In genomic region chr7:151123485-151124204, GRCh38 we compare ENCODE assay signal across 1 cellular context.
TF ChIP-seq lines count a peak whose summit lies in the region.

No MANE protein-coding gene starts in this region.

TF ChIP-seq in K562, 482 proteins besides CTCF, POLR2A, EP300 and RAD21 (continued from another document):
- TF ChIP-seq ATF2 (CRISPR knock-in tag; IDR thresholded peaks at IDR 0.05) (no peak), ATF4 (CRISPR knock-in tag; IDR thresholded peaks at IDR 0.05) (no peak), ESRRA (IDR thresholded peaks at IDR 0.05; ENCODE audit: borderline replicate concordance, low read depth) (0 out of 2 replicates have a peak, but pooled peaks have one; percentile 48), ZBTB33 (CRISPR knock-in tag; IDR thresholded peaks at IDR 0.05) (peak; percentile 98), ZC3H11A (IDR thresholded peaks at IDR 0.05; ENCODE audit: low read depth, low read length) (no peak), BRD4 (IDR thresholded peaks at IDR 0.05) (no peak), RBM22 (IDR thresholded peaks at IDR 0.05; ENCODE audit: low read depth, low read length, poor library complexity, severe bottlenecking) (peak; percentile 10), BCOR (IDR thresholded peaks at IDR 0.05) (peak; percentile 8; the same call in 1 of the 2 replicates), MGA (IDR thresholded peaks at IDR 0.05) (no peak), CLOCK (CRISPR knock-in tag; IDR thresholded peaks at IDR 0.05; ENCODE audit: borderline replicate concordance) (no peak), YBX1 (IDR thresholded peaks at IDR 0.05) (no peak), CREBBP (IDR thresholded peaks at IDR 0.05; ENCODE audit: low read depth, low read length) (no peak)
